1 cellular context compared by ENCODE assay signal in genomic region chr22:38317237-38317994, GRCh38.
TF ChIP-seq lines count a peak whose summit lies in the region.

Gene CSNK1E (minus strand): TSS chr22:38317433. CDS start chr22:38314157, 3,276 bp downstream.

TF ChIP-seq in HEK293, 187 proteins besides CTCF, POLR2A, EP300 and RAD21 (continued from another document and continues in another):
- TF ChIP-seq PBX3 (CRISPR knock-in tag; IDR thresholded peaks at IDR 0.05) (no peak), ZNF555 (tag by site-specific recombination; conservative IDR thresholded peaks at IDR 0.05) (no peak), SCRT2 (tag by site-specific recombination; IDR thresholded peaks at IDR 0.05) (no peak; the same call in none of the 2 replicates), ATF2 (tag by site-specific recombination; IDR thresholded peaks at IDR 0.05; ENCODE audit: low read depth) (peak; percentile 67), ZNF623 (tag by site-specific recombination; IDR thresholded peaks at IDR 0.05) (no peak), ZNF169 (tag by site-specific recombination; IDR thresholded peaks at IDR 0.05) (no peak), ZNF341 (tag by site-specific recombination; IDR thresholded peaks at IDR 0.05; ENCODE audit: low read depth) (no peak), ZNF76 (tag by site-specific recombination; IDR thresholded peaks at IDR 0.05; ENCODE audit: borderline replicate concordance, low read depth) (peak; percentile 54; the same call in 1 of the 2 replicates), KLF17 (tag by site-specific recombination; IDR thresholded peaks at IDR 0.05) (peak; percentile 68), ZNF426 (tag by site-specific recombination; IDR thresholded peaks at IDR 0.05) (no peak), PRDM4 (tag by site-specific recombination; IDR thresholded peaks at IDR 0.05) (0 out of 2 replicates have a peak, but pooled peaks have one; percentile 10), KLF16 (tag by site-specific recombination; IDR thresholded peaks at IDR 0.05) (peak; percentile 18; the same call in 1 of the 2 replicates), ZFHX2 (tag by site-specific recombination; conservative IDR thresholded peaks at IDR 0.05) (peak; percentile 77), BCL11B (tag by site-specific recombination; IDR thresholded peaks at IDR 0.05; ENCODE audit: low read depth) (no peak), TRIM28 (IDR thresholded peaks at IDR 0.05; ENCODE audit: borderline replicate concordance, low read length) (no peak; the same call in 1 of the 2 replicates), ZNF768 (tag by site-specific recombination; IDR thresholded peaks at IDR 0.05) (no peak; the same call in 1 of the 2 replicates), ZSCAN18 (tag by site-specific recombination; IDR thresholded peaks at IDR 0.05) (0 out of 2 replicates have a peak, but pooled peaks have one; percentile 73), ZNF2 (tag by site-specific recombination; IDR thresholded peaks at IDR 0.05) (no peak), TCF7L2 (IDR thresholded peaks at IDR 0.05; ENCODE audit: borderline replicate concordance, low read depth, low read length) (no peak), ZNF561 (tag by site-specific recombination; IDR thresholded peaks at IDR 0.05; ENCODE audit: borderline replicate concordance) (peak; percentile 59; the same call in 1 of the 2 replicates), PRDM10 (tag by site-specific recombination; IDR thresholded peaks at IDR 0.05) (peak; percentile 17; the same call in 1 of the 2 replicates), ZNF777 (tag by site-specific recombination; IDR thresholded peaks at IDR 0.05; ENCODE audit: borderline replicate concordance) (no peak), ZNF266 (tag by site-specific recombination; IDR thresholded peaks at IDR 0.05; ENCODE audit: low read depth) (no peak), GLIS2 (tag by site-specific recombination; IDR thresholded peaks at IDR 0.05) (peak; percentile 82), ZFP37 (tag by site-specific recombination; IDR thresholded peaks at IDR 0.05) (no peak), SP7 (tag by site-specific recombination; IDR thresholded peaks at IDR 0.05) (no peak), GFI1B (tag by site-specific recombination; IDR thresholded peaks at IDR 0.05) (no peak), ZNF488 (tag by site-specific recombination; IDR thresholded peaks at IDR 0.05) (no peak), KLF7 (tag by site-specific recombination; IDR thresholded peaks at IDR 0.05; ENCODE audit: borderline replicate concordance) (peak; percentile 74; the same call in 1 of the 2 replicates), ZNF302 (tag by site-specific recombination; IDR thresholded peaks at IDR 0.05; ENCODE audit: low read depth) (no peak), SETDB1 (IDR thresholded peaks at IDR 0.05; ENCODE audit: insufficient read length, low read length) (no peak), ZFP41 (tag by site-specific recombination; IDR thresholded peaks at IDR 0.05; ENCODE audit: borderline replicate concordance) (no peak), HOXD13 (CRISPR knock-in tag; IDR thresholded peaks at IDR 0.05; ENCODE audit: borderline replicate concordance) (no peak), OVOL3 (tag by site-specific recombination; IDR thresholded peaks at IDR 0.05) (no peak), ZBTB1 (tag by site-specific recombination; IDR thresholded peaks at IDR 0.05) (no peak), ZBTB10 (tag by site-specific recombination; IDR thresholded peaks at IDR 0.05) (peak; percentile 81), ZNF677 (tag by site-specific recombination; IDR thresholded peaks at IDR 0.05) (no peak)
- TF ChIP-seq, protein P1, sequence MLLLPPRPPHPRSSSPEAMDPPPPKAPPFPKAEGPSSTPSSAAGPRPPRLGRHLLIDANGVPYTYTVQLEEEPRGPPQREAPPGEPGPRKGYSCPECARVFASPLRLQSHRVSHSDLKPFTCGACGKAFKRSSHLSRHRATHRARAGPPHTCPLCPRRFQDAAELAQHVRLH (tag by site-specific recombination; IDR thresholded peaks at IDR 0.05), result no peak; the same call in 1 of the 2 replicates
